Comparison of ENCODE assay signal across 11 cellular contexts in genomic region chr2:134087371-134087921, GRCh38.
DNase-seq lines count a peak whose midpoint lies in the region; ATAC-seq and TF ChIP-seq lines count a peak whose summit lies in the region.
"Had no signal": no experiment of that assay in that cellular context is flagged by ENCODE, and none has a peak within 500 bp of the region (broad histone marks: within the 10 kb centered on the region; RNA-seq: fewer than 3 reads in every experiment).

No MANE protein-coding gene starts in this region.

- no peak overlapping the region for H3K27ac Mint-ChIP-seq in CD8-positive, alpha-beta memory T cell
- H3K27ac Mint-ChIP-seq: CD4-positive, alpha-beta T cell had no signal

- no peak overlapping the region for H3K9ac ChIP-seq in smooth muscle cell (ENCODE audit: low read depth)

- H3K4me3 Mint-ChIP-seq in CD8-positive, alpha-beta memory T cell = no peak overlapping the region
- H3K4me3 Mint-ChIP-seq: CD4-positive, alpha-beta T cell had no signal

- no peaks in the 10 kb centered on the region for H3K36me3 ChIP-seq in CD8-positive, alpha-beta memory T cell (ENCODE audit: insufficient read depth, low read length)
- no peaks in the 10 kb centered on the region for H3K36me3 ChIP-seq in smooth muscle cell (ENCODE audit: low read depth)
- H3K36me3 ChIP-seq: lower lobe of right lung had no signal

- H4K20me1 ChIP-seq in smooth muscle cell (ENCODE audit: low read depth) = no peaks in the 10 kb centered on the region

- no peaks in the 10 kb centered on the region for H3K36me3 Mint-ChIP-seq in CD8-positive, alpha-beta memory T cell

- no peaks in the 10 kb centered on the region for H3K9me3 ChIP-seq in CD8-positive, alpha-beta memory T cell (ENCODE audit: low read length)
- H3K9me3 ChIP-seq in smooth muscle cell (replicated peaks; ENCODE audit: low read depth) = no peaks in the 10 kb centered on the region
- H3K9me3 ChIP-seq: lower lobe of right lung had no signal

- no peaks in the 10 kb centered on the region for H3K79me2 ChIP-seq in smooth muscle cell (ENCODE audit: low read depth)

- H3K27me3 ChIP-seq in CD8-positive, alpha-beta memory T cell (ENCODE audit: insufficient read depth, low read length, poor library complexity, severe bottlenecking) = no peaks in the 10 kb centered on the region
- H3K27me3 ChIP-seq in smooth muscle cell (ENCODE audit: low read depth) = no peaks in the 10 kb centered on the region

- no peaks in the 10 kb centered on the region for H3K4me1 Mint-ChIP-seq in CD8-positive, alpha-beta memory T cell

- no peak overlapping the region for H3K4me2 ChIP-seq in smooth muscle cell

- no peaks in the 10 kb centered on the region for H3F3A ChIP-seq in smooth muscle cell (ENCODE audit: low read depth)

- H3K9me3 Mint-ChIP-seq in CD8-positive, alpha-beta memory T cell = peaks cover 0 to 2% (median 0%) of the 10 kb centered on the region in 5 donors
- H3K9me3 Mint-ChIP-seq: CD4-positive, alpha-beta T cell had no signal

- ATAC-seq in GM18858 (IDR thresholded peaks at IDR 0.05; ENCODE audit: unreplicated experiment) (peak; percentile 63), GM21619 (IDR thresholded peaks at IDR 0.05; ENCODE audit: unreplicated experiment) (peak; percentile 78), HG03378 (IDR thresholded peaks at IDR 0.05; ENCODE audit: unreplicated experiment) (peak; percentile 89)
- ATAC-seq: lower lobe of right lung had no signal

- TF ChIP-seq CTCF in smooth muscle cell (IDR thresholded peaks at IDR 0.05; ENCODE audit: borderline replicate concordance, insufficient read depth, poor library complexity, severe bottlenecking) = no peak

- DNase-seq in kidney glomerular epithelial cell (lab: John Stamatoyannopoulos, UW) (peak; percentile 80), DMS79 (lab: John Stamatoyannopoulos, UW) (no peak), inferior parietal cortex (ENCODE audit: extremely low spot score) (no peak), smooth muscle cell (lab: John Stamatoyannopoulos, UW; ENCODE audit: unreplicated experiment) (no peak)
- no peak for DNase-seq in CD8-positive, alpha-beta memory T cell
- DNase-seq: CD4-positive, alpha-beta T cell; lower lobe of right lung; stimulated activated CD4-positive, alpha-beta T cell treated with anti-CD3 and anti-CD28 coated beads, Interleukin-12 subunit alpha, Interleukin-12 subunit beta, amount 100 ng/mL, for 4 hours had no signal

- CTCF ChIA-PET in CD8-positive, alpha-beta memory T cell (lab: Charles Lee) = no interaction called here

- peaks cover 3 to 12% of the 10 kb centered on the region in 2 donors for H3K27me3 Mint-ChIP-seq in CD8-positive, alpha-beta memory T cell

- WGBS in smooth muscle cell (ENCODE audit: low lambda C conversion rate) = 78% methylated on average over 2 of the region's 2 CpGs

- H3K4me3 ChIP-seq in CD8-positive, alpha-beta memory T cell (ENCODE audit: low read length) = no peak overlapping the region
- no peak overlapping the region for H3K4me3 ChIP-seq in smooth muscle cell
- H3K4me3 ChIP-seq: lower lobe of right lung had no signal

- H3K4me1 ChIP-seq in CD8-positive, alpha-beta memory T cell (ENCODE audit: insufficient read depth, low read length) = no peaks in the 10 kb centered on the region
- peaks cover 3% of the 10 kb centered on the region for H3K4me1 ChIP-seq in smooth muscle cell (ENCODE audit: low read depth)
- H3K4me1 ChIP-seq: lower lobe of right lung had no signal

- H3K27ac ChIP-seq in CD8-positive, alpha-beta memory T cell (ENCODE audit: low read depth, low read length) = no peak overlapping the region
- no peak overlapping the region for H3K27ac ChIP-seq in smooth muscle cell (ENCODE audit: low read depth)
- H3K27ac ChIP-seq: lower lobe of right lung had no signal

- POLR2A ChIA-PET in CD8-positive, alpha-beta memory T cell (lab: Charles Lee) = interaction anchor here (0.6 kb wide), 1 partner anchor 80 kb away, joined by 3 read pairs; no protein-coding TSS in a partner anchor

- no peak overlapping the region for H2AFZ ChIP-seq in smooth muscle cell (ENCODE audit: low read depth)
